In genomic region chr1:10936998-10937901, GRCh38 we compare ENCODE assay signal across 26 cellular contexts.
DNase-seq lines count a peak whose midpoint lies in the region; ATAC-seq and TF ChIP-seq lines count a peak whose summit lies in the region.
"Had no signal": no experiment of that assay in that cellular context is flagged by ENCODE, and none has a peak within 500 bp of the region (broad histone marks: within the 10 kb centered on the region; RNA-seq: fewer than 3 reads in every experiment).

No MANE protein-coding gene starts in this region.

- intact Hi-C loops in left colon (cut with DNase I, micrococcal nuclease) (no loop called here), lower lobe of right lung (cut with DNase I) (no loop called here)

- H3K4me1 ChIP-seq in lower lobe of right lung: peaks cover 7% of the 10 kb centered on the region
- H3K4me1 ChIP-seq: prostate gland had no signal

- H3K27me3 Mint-ChIP-seq in activated naive CD8-positive, alpha-beta T cell: no peaks in the 10 kb centered on the region
- peaks cover 42% of the 10 kb centered on the region for H3K27me3 Mint-ChIP-seq in activated naive CD8-positive, alpha-beta T cell treated with anti-CD3 and anti-CD28 coated beads for 36 hours
- peaks cover 8% of the 10 kb centered on the region for H3K27me3 Mint-ChIP-seq in type B pancreatic cell

- H3K9me3 Mint-ChIP-seq in activated naive CD8-positive, alpha-beta T cell (ENCODE audit: low read depth): no peaks in the 10 kb centered on the region
- H3K9me3 Mint-ChIP-seq in activated naive CD8-positive, alpha-beta T cell treated with anti-CD3 and anti-CD28 coated beads for 36 hours: peaks cover under 1% of the 10 kb centered on the region
- no peaks in the 10 kb centered on the region for H3K9me3 Mint-ChIP-seq in type B pancreatic cell
- H3K9me3 Mint-ChIP-seq: activated B cell treated with CpG ODN at 0.5 μM for 24 hours; activated CD4-positive, alpha-beta memory T cell treated with anti-CD3 and anti-CD28 coated beads, Interleukin-2, amount 10 ng/mL, durations not matched to agents 7 days and 5 days; activated naive CD4-positive, alpha-beta T cell treated with anti-CD3 and anti-CD28 coated beads for 36 hours; dendritic cell treated with granulocyte-macrophage colony-stimulating factor and Interleukin-4, amounts not matched to agents 40 ng/mL and 50 ng/mL, for 4 days had no signal

- no peaks in the 10 kb centered on the region for H3K36me3 Mint-ChIP-seq in activated naive CD8-positive, alpha-beta T cell
- no peaks in the 10 kb centered on the region for H3K36me3 Mint-ChIP-seq in activated naive CD8-positive, alpha-beta T cell treated with anti-CD3 and anti-CD28 coated beads for 36 hours
- no peaks in the 10 kb centered on the region for H3K36me3 Mint-ChIP-seq in type B pancreatic cell

- no peaks in the 10 kb centered on the region for H3K9me3 ChIP-seq in lower lobe of right lung
- H3K9me3 ChIP-seq: heart right ventricle, left ventricle myocardium inferior, prostate gland, suprapubic skin, vagina had no signal

- ATAC-seq in left colon (peak; percentile 38), lower lobe of right lung (no peak), HG03571 (IDR thresholded peaks at IDR 0.05; ENCODE audit: unreplicated experiment) (no peak)
- ATAC-seq: heart right ventricle had no signal

- no peaks in the 10 kb centered on the region for H3K36me3 ChIP-seq in lower lobe of right lung
- H3K36me3 ChIP-seq: heart right ventricle, left ventricle myocardium inferior, prostate gland, suprapubic skin, vagina had no signal

- peaks cover 7% of the 10 kb centered on the region for H3K27me3 ChIP-seq in lower lobe of right lung (ENCODE audit: low read depth)
- H3K27me3 ChIP-seq: vagina had no signal

- TF ChIP-seq CTCF in type B pancreatic cell (conservative IDR thresholded peaks at IDR 0.05) (no peak), lower lobe of right lung (IDR thresholded peaks at IDR 0.05) (no peak)

- peaks cover 42% of the 10 kb centered on the region for H3K4me1 Mint-ChIP-seq in activated naive CD8-positive, alpha-beta T cell (ENCODE audit: low read depth)
- H3K4me1 Mint-ChIP-seq in activated naive CD8-positive, alpha-beta T cell treated with anti-CD3 and anti-CD28 coated beads for 36 hours: peaks cover 37% of the 10 kb centered on the region
- H3K4me1 Mint-ChIP-seq in type B pancreatic cell (ENCODE audit: unreplicated experiment): peaks cover 19% of the 10 kb centered on the region

- H3K4me3 ChIP-seq in lower lobe of right lung: no peak overlapping the region
- H3K4me3 ChIP-seq: heart right ventricle, left ventricle myocardium inferior, prostate gland, suprapubic skin, vagina had no signal

- H3K27ac ChIP-seq in lower lobe of right lung: no peak overlapping the region
- H3K27ac ChIP-seq: C4-2B, heart right ventricle, left ventricle myocardium inferior, prostate gland, suprapubic skin, vagina had no signal

- no peak overlapping the region for H3K27ac Mint-ChIP-seq in activated naive CD8-positive, alpha-beta T cell
- no peak overlapping the region for H3K27ac Mint-ChIP-seq in activated naive CD8-positive, alpha-beta T cell treated with anti-CD3 and anti-CD28 coated beads for 36 hours
- peak overlapping the region; percentile 31 for H3K27ac Mint-ChIP-seq in type B pancreatic cell
- H3K27ac Mint-ChIP-seq: activated B cell treated with CpG ODN at 0.5 μM for 24 hours; activated CD4-positive, alpha-beta memory T cell treated with anti-CD3 and anti-CD28 coated beads, Interleukin-2, amount 10 ng/mL, durations not matched to agents 7 days and 5 days; activated naive CD4-positive, alpha-beta T cell treated with anti-CD3 and anti-CD28 coated beads for 36 hours; dendritic cell treated with granulocyte-macrophage colony-stimulating factor and Interleukin-4, amounts not matched to agents 40 ng/mL and 50 ng/mL, for 4 days had no signal

- H3K4me3 Mint-ChIP-seq in activated naive CD8-positive, alpha-beta T cell: peak overlapping the region; percentile 17
- no peak overlapping the region for H3K4me3 Mint-ChIP-seq in activated naive CD8-positive, alpha-beta T cell treated with anti-CD3 and anti-CD28 coated beads for 36 hours
- H3K4me3 Mint-ChIP-seq in type B pancreatic cell: no peak overlapping the region
- H3K4me3 Mint-ChIP-seq: activated B cell treated with CpG ODN at 0.5 μM for 24 hours; activated CD4-positive, alpha-beta memory T cell treated with anti-CD3 and anti-CD28 coated beads, Interleukin-2, amount 10 ng/mL, durations not matched to agents 7 days and 5 days; activated naive CD4-positive, alpha-beta T cell treated with anti-CD3 and anti-CD28 coated beads for 36 hours; dendritic cell treated with granulocyte-macrophage colony-stimulating factor and Interleukin-4, amounts not matched to agents 40 ng/mL and 50 ng/mL, for 4 days had no signal

- DNase-seq in activated naive CD8-positive, alpha-beta T cell treated with anti-CD3 and anti-CD28 coated beads for 36 hours: no peak
- DNase-seq in NCI-H1092 (lab: John Stamatoyannopoulos, UW): peak; percentile 43
- DNase-seq in left colon: no peak
- DNase-seq in type B pancreatic cell (ENCODE audit: extremely low spot score, unreplicated experiment): no peak
- no peak for DNase-seq in stimulated activated CD4-positive, alpha-beta T cell treated with anti-CD3 and anti-CD28 coated beads, Interleukin-4, amount 100 ng/mL, for 4 hours
- no peak for DNase-seq in lower lobe of right lung
- DNase-seq: ACHN; activated B cell treated with CpG ODN at 0.5 μM for 24 hours; activated CD4-positive, alpha-beta memory T cell treated with anti-CD3 and anti-CD28 coated beads, Interleukin-2, amount 10 ng/mL, durations not matched to agents 7 days and 5 days; activated naive CD4-positive, alpha-beta T cell treated with anti-CD3 and anti-CD28 coated beads for 36 hours; aorta; GF-D8; heart right ventricle; left ventricle myocardium inferior; midbrain; NCI-H1105; NCI-H526; RPMI8226; T1000 had no signal
